Comparison of ENCODE assay signal across 20 cellular contexts in genomic region chr16:81518439-81518757, GRCh38.
DNase-seq lines count a peak whose midpoint lies in the region; ATAC-seq and TF ChIP-seq lines count a peak whose summit lies in the region.
"Had no signal": no experiment of that assay in that cellular context is flagged by ENCODE, and none has a peak within 500 bp of the region (broad histone marks: within the 10 kb centered on the region; RNA-seq: fewer than 3 reads in every experiment).

No MANE protein-coding gene starts in this region.

- no peak overlapping the region for H3K4me3 ChIP-seq in RWPE2 (ENCODE audit: severe bottlenecking)
- H3K4me3 ChIP-seq in fibroblast of lung (replicated peaks in 1 of 4; ENCODE audit: control extremely low read depth in 1 of 4, insufficient read depth in 1 of 4, low read depth in 3 of 4, low read length in 4 of 4): no peak overlapping the region
- H3K4me3 ChIP-seq: SJCRH30, upper lobe of right lung had no signal

- no peak for ATAC-seq in activated naive CD8-positive, alpha-beta T cell treated with anti-CD3 and anti-CD28 coated beads, Interleukin-2, amount 10 ng/mL, durations not matched to agents 7 days and 5 days (ENCODE audit: low read depth)
- no peak for ATAC-seq in RWPE2 (ENCODE audit: low read depth)
- ATAC-seq: activated T-cell treated with anti-CD3 and anti-CD28 coated beads, Interleukin-2, amount 50 U/mL, for 4 hours; upper lobe of right lung had no signal

- peaks cover 49% of the 10 kb centered on the region for H3K4me1 ChIP-seq in RWPE2 (ENCODE audit: insufficient read depth, poor library complexity, severe bottlenecking)
- peaks cover 10% of the 10 kb centered on the region for H3K4me1 ChIP-seq in fibroblast of lung (ENCODE audit: control insufficient read depth, extremely low read depth, insufficient read depth, low read length)
- H3K4me1 ChIP-seq: SJCRH30 had no signal

- H3K4me1 Mint-ChIP-seq in activated naive CD8-positive, alpha-beta T cell treated with anti-CD3 and anti-CD28 coated beads, Interleukin-2, amount 10 ng/mL, durations not matched to agents 7 days and 5 days: peaks cover 49% of the 10 kb centered on the region
- peaks cover 21% of the 10 kb centered on the region for H3K4me1 Mint-ChIP-seq in activated naive CD8-positive, alpha-beta T cell treated with anti-CD3 and anti-CD28 coated beads for 36 hours
- H3K4me1 Mint-ChIP-seq in glutamatergic neuron (ENCODE audit: low read depth, unreplicated experiment): peaks cover 35% of the 10 kb centered on the region

- no peak for DNase-seq in activated naive CD8-positive, alpha-beta T cell treated with anti-CD3 and anti-CD28 coated beads, Interleukin-2, amount 10 ng/mL, durations not matched to agents 7 days and 5 days
- DNase-seq in activated naive CD8-positive, alpha-beta T cell treated with anti-CD3 and anti-CD28 coated beads for 36 hours: no peak
- DNase-seq in RWPE2 (ENCODE audit: low spot score) (no peak), fibroblast of lung (ENCODE audit: low read depth in 2 of 2) (no peak), pulmonary artery endothelial cell (ENCODE audit: low read depth, low spot score) (peak; percentile 72), GM19238 (ENCODE audit: insufficient read length, low spot score) (no peak), NCI-H774 (lab: John Stamatoyannopoulos, UW) (no peak), glutamatergic neuron (no peak)
- DNase-seq: 8988T; activated CD4-positive, CD25-positive, alpha-beta regulatory T cell treated with anti-CD3 and anti-CD28 coated beads, Interleukin-2, amount 50 U/mL, for 72 hours; activated T-cell treated with anti-CD3 and anti-CD28 coated beads, Interleukin-2, amount 50 U/mL, for 4 hours; amniotic stem cell; GDM1; H7; Karpas-422; NCI-H1436 treated with DMSO at 0.1 percent for 48 hours; SJCRH30; upper lobe of right lung had no signal

- peaks cover 24% of the 10 kb centered on the region for H3K36me3 Mint-ChIP-seq in activated naive CD8-positive, alpha-beta T cell treated with anti-CD3 and anti-CD28 coated beads, Interleukin-2, amount 10 ng/mL, durations not matched to agents 7 days and 5 days
- H3K36me3 Mint-ChIP-seq in activated naive CD8-positive, alpha-beta T cell treated with anti-CD3 and anti-CD28 coated beads for 36 hours: peaks cover 1% of the 10 kb centered on the region
- H3K36me3 Mint-ChIP-seq in glutamatergic neuron (ENCODE audit: unreplicated experiment): no peaks in the 10 kb centered on the region

- H3K36me3 ChIP-seq in RWPE2 (ENCODE audit: low read depth): peaks cover 28% of the 10 kb centered on the region
- no peaks in the 10 kb centered on the region for H3K36me3 ChIP-seq in fibroblast of lung (ENCODE audit: control insufficient read depth, insufficient read depth, low read length)
- H3K36me3 ChIP-seq: SJCRH30, upper lobe of right lung had no signal

- H3K9me3 ChIP-seq in RWPE2 (ENCODE audit: severe bottlenecking) (no peaks in the 10 kb centered on the region), fibroblast of lung (ENCODE audit: control insufficient read depth, insufficient read depth, low read depth, low read length) (no peaks in the 10 kb centered on the region)
- H3K9me3 ChIP-seq: SJCRH30, upper lobe of right lung had no signal

- no peak overlapping the region for H3K4me3 Mint-ChIP-seq in activated naive CD8-positive, alpha-beta T cell treated with anti-CD3 and anti-CD28 coated beads, Interleukin-2, amount 10 ng/mL, durations not matched to agents 7 days and 5 days
- no peak overlapping the region for H3K4me3 Mint-ChIP-seq in activated naive CD8-positive, alpha-beta T cell treated with anti-CD3 and anti-CD28 coated beads for 36 hours
- no peak overlapping the region for H3K4me3 Mint-ChIP-seq in glutamatergic neuron (ENCODE audit: unreplicated experiment)
- H3K4me3 Mint-ChIP-seq: activated T-cell treated with anti-CD3 and anti-CD28 coated beads, Interleukin-2, amount 50 U/mL, for 4 hours; neural crest cell had no signal

- H3K79me2 ChIP-seq in fibroblast of lung (ENCODE audit: control insufficient read depth, insufficient read depth, low read length): peaks cover 2% of the 10 kb centered on the region

- H3K27ac Mint-ChIP-seq in activated naive CD8-positive, alpha-beta T cell treated with anti-CD3 and anti-CD28 coated beads, Interleukin-2, amount 10 ng/mL, durations not matched to agents 7 days and 5 days: peak overlapping the region; percentile 64
- H3K27ac Mint-ChIP-seq in activated naive CD8-positive, alpha-beta T cell treated with anti-CD3 and anti-CD28 coated beads for 36 hours: no peak overlapping the region
- H3K27ac Mint-ChIP-seq in glutamatergic neuron (ENCODE audit: unreplicated experiment): no peak overlapping the region
- H3K27ac Mint-ChIP-seq: progenitor cell of endocrine pancreas had no signal

- H3K27ac ChIP-seq in RWPE2 (ENCODE audit: poor library complexity, severe bottlenecking) (peak overlapping the region; percentile 98), fibroblast of lung (ENCODE audit: insufficient read depth, low read length) (peak overlapping the region; percentile 54)
- H3K27ac ChIP-seq: SJCRH30, upper lobe of right lung had no signal

- H4K20me1 ChIP-seq in fibroblast of lung (ENCODE audit: control insufficient read depth, extremely low read depth, insufficient read depth, low read length): no peaks in the 10 kb centered on the region

- no peak overlapping the region for H2AFZ ChIP-seq in fibroblast of lung (ENCODE audit: low read length)

- H3K9ac ChIP-seq in fibroblast of lung (ENCODE audit: insufficient read depth, low read length): no peak overlapping the region

- no peaks in the 10 kb centered on the region for H3K27me3 Mint-ChIP-seq in activated naive CD8-positive, alpha-beta T cell treated with anti-CD3 and anti-CD28 coated beads, Interleukin-2, amount 10 ng/mL, durations not matched to agents 7 days and 5 days
- H3K27me3 Mint-ChIP-seq in activated naive CD8-positive, alpha-beta T cell treated with anti-CD3 and anti-CD28 coated beads for 36 hours: no peaks in the 10 kb centered on the region
- H3K27me3 Mint-ChIP-seq in glutamatergic neuron (ENCODE audit: unreplicated experiment): peaks cover 14% of the 10 kb centered on the region
- H3K27me3 Mint-ChIP-seq: progenitor cell of endocrine pancreas had no signal

- no peak for TF ChIP-seq CTCF in RWPE2 (IDR thresholded peaks at IDR 0.05; ENCODE audit: poor library complexity, severe bottlenecking)
- no peak for TF ChIP-seq CTCF in fibroblast of lung (conservative IDR thresholded peaks at IDR 0.05 in 1 of 2, IDR thresholded peaks at IDR 0.05 in 1 of 2; ENCODE audit: low read depth in 1 of 2, low read length in 2 of 2)
- TF ChIP-seq CTCF in glutamatergic neuron (IDR thresholded peaks at IDR 0.05; ENCODE audit: partially characterized antibody, unreplicated experiment): no peak

- POLR2A ChIA-PET in activated naive CD8-positive, alpha-beta T cell treated with anti-CD3 and anti-CD28 coated beads, Interleukin-2, amount 10 ng/mL, durations not matched to agents 7 days and 5 days (lab: Charles Lee): interaction anchor here (0.7 kb wide), 1 partner anchor 72 kb away, joined by 3 read pairs; no protein-coding TSS in a partner anchor

- no peaks in the 10 kb centered on the region for H3K9me3 Mint-ChIP-seq in activated naive CD8-positive, alpha-beta T cell treated with anti-CD3 and anti-CD28 coated beads, Interleukin-2, amount 10 ng/mL, durations not matched to agents 7 days and 5 days
- H3K9me3 Mint-ChIP-seq in activated naive CD8-positive, alpha-beta T cell treated with anti-CD3 and anti-CD28 coated beads for 36 hours: no peaks in the 10 kb centered on the region
- peaks cover 19% of the 10 kb centered on the region for H3K9me3 Mint-ChIP-seq in glutamatergic neuron (ENCODE audit: unreplicated experiment)
- H3K9me3 Mint-ChIP-seq: activated T-cell treated with anti-CD3 and anti-CD28 coated beads, Interleukin-2, amount 50 U/mL, for 4 hours; neural crest cell had no signal

- H3K27me3 ChIP-seq in RWPE2 (ENCODE audit: insufficient read depth, poor library complexity, severe bottlenecking): no peaks in the 10 kb centered on the region
- H3K27me3 ChIP-seq in fibroblast of lung (ENCODE audit: control insufficient read depth, insufficient read depth, low read length): no peaks in the 10 kb centered on the region
- H3K27me3 ChIP-seq: SJCRH30, upper lobe of right lung had no signal

- peak overlapping the region; percentile 80 for H3K4me2 ChIP-seq in fibroblast of lung (ENCODE audit: extremely low read depth, insufficient read depth, low read length)
